Comparison of ENCODE assay signal across 7 cellular contexts in genomic region chr1:2189459-2190425, GRCh38.
DNase-seq lines count a peak whose midpoint lies in the region; ATAC-seq lines count a peak whose summit lies in the region.

No MANE protein-coding gene starts in this region.

- DNase-seq in HS-27A (ENCODE audit: low read depth): peak; percentile 54
- DNase-seq in NOMO-1 treated with dmso at 0.1 percent for 144 hours (lab: John Stamatoyannopoulos, UW; ENCODE audit: unreplicated experiment): peak; percentile 68
- peak; percentile 88 for DNase-seq in activated T-cell treated with anti-CD3 and anti-CD28 coated beads for 24 hours (ENCODE audit: low read depth)
- peak; percentile 78 for DNase-seq in epidermal melanocyte (ENCODE audit: insufficient read length, low spot score)
- DNase-seq in middle frontal gyrus (ENCODE audit: extremely low spot score, low spot score): peak; percentile 79
- peak; percentile 78 to 79 for DNase-seq in stimulated activated CD8-positive, alpha-beta memory T cell treated with anti-CD3 and anti-CD28 coated beads, Interleukin-15, amount 100 ng/mL, for 4 hours (ENCODE audit: low read depth in 2 of 2)

- ATAC-seq in GM18867 (IDR thresholded peaks at IDR 0.05; ENCODE audit: unreplicated experiment): peak; percentile 67

Comparison
In these comparisons a context has a peak if more than half of its experiments do, and no peak if none do; other contexts are left out.
1. Peak in every context shown above with its lines: DNase-seq and ATAC-seq.